ENCODE assay signal across 9 cellular contexts in the genomic region with DNA sequence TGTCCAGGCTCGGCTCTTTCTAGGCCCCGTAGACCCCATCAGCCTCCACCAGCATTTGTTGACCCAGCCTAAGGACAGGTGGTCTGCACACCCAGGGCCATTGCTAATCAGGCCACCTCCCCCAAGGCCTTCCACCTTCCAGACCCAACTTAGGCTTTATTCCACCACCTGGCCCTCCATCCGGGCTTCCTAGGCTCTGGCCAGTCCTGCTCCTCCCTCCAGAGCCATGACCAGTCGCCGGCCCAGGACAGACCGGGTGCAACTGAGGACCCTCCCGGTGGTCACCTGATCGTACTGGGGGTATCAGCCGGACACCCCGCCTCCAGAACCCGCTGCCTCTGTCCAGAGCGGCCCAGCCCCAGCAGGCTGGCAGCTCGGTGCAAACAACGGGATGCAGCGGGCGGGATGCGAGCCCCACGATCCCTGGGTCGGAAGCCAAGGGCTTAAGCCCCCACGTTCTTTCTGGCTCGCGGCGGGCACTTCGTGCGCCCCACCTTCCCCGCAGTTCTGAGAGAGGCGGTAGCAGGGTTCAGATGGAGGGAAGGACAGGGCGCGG. TPM values are rescaled to one million over a fixed set of nuclear protein-coding genes. Genes with fewer than 3 reads are reported as not detected.
DNase-seq lines count a peak whose midpoint lies in the region; FAIRE-seq and TF ChIP-seq lines count a peak whose summit lies in the region.
"Had no signal": no experiment of that assay in that cellular context is flagged by ENCODE, and none has a peak within 500 bp of the region (broad histone marks: within the 10 kb centered on the region; RNA-seq: fewer than 3 reads in every experiment).

No MANE protein-coding gene starts in this region.

- H3K9ac ChIP-seq in H1 (replicated peaks in 1 of 4; ENCODE audit: extremely low read depth in 1 of 4, low read depth in 3 of 4, low read length in 3 of 4), result no peak overlapping the region

- peak overlapping the region; percentile 59 to 88 for H3K4me2 ChIP-seq in H1 (ENCODE audit: insufficient read depth in 1 of 2, low read depth in 2 of 2, low read length in 2 of 2)

- H2AK5ac ChIP-seq in H1 (ENCODE audit: low read depth, low read length), result no peak overlapping the region

- peaks cover 0 to 15% (median 10%) of the 10 kb centered on the region in 4 experiments; a peak in 5 of 7 replicates for H3K27me3 ChIP-seq in H1 (replicated peaks in 1 of 4; ENCODE audit: control insufficient read depth in 3 of 4, extremely low read depth in 1 of 4, insufficient read depth in 3 of 4, low read length in 3 of 4)

- no peak overlapping the region for H3K4ac ChIP-seq in H1 (replicated peaks; ENCODE audit: insufficient read length, low read depth, low read length)

- H2BK12ac ChIP-seq in H1 (ENCODE audit: low read depth, low read length), result no peak overlapping the region

- no peak overlapping the region; the same call in 1 of the 2 replicates for H2BK5ac ChIP-seq in H1 (ENCODE audit: low read depth, low read length)

- H4K20me1 ChIP-seq in H1 (replicated peaks in 1 of 2; ENCODE audit: control insufficient read depth in 1 of 2, insufficient read depth in 2 of 2, low read length in 2 of 2), result peaks cover 0 to 3% of the 10 kb centered on the region in 2 experiments

- no peaks in the 10 kb centered on the region for H3K36me3 ChIP-seq in H1 (ENCODE audit: control insufficient read depth in 2 of 4, insufficient read depth in 4 of 4, low read length in 3 of 4)
- H3K36me3 ChIP-seq in urinary bladder (ENCODE audit: insufficient read depth), result no peaks in the 10 kb centered on the region

- CTCF ChIA-PET in activated naive CD4-positive, alpha-beta T cell treated with anti-CD3 and anti-CD28 coated beads, Interleukin-2, amount 10 ng/mL, durations not matched to agents 7 days and 5 days (lab: Charles Lee), result no interaction called here
- CTCF ChIA-PET in H1 (lab: Charles Lee; ENCODE audit: partially characterized antibody), result no interaction called here

- H3K4me1 ChIP-seq in H1 (replicated peaks in 1 of 4; ENCODE audit: control insufficient read depth in 3 of 4, insufficient read depth in 4 of 4, low read length in 3 of 4) (peaks cover 2 to 11% (median 6%) of the 10 kb centered on the region in 4 experiments; a peak in 5 of 7 replicates), urinary bladder (ENCODE audit: insufficient read depth) (no peaks in the 10 kb centered on the region)

- no peak for TF ChIP-seq RAD21 in H1 (IDR thresholded peaks at IDR 0.05 in 1 of 2, conservative IDR thresholded peaks at IDR 0.05 in 1 of 2; ENCODE audit: low read depth in 2 of 2, low read length in 2 of 2)

- no peak for DNase-seq in activated naive CD4-positive, alpha-beta T cell treated with anti-CD3 and anti-CD28 coated beads, Interleukin-2, amount 10 ng/mL, durations not matched to agents 7 days and 5 days
- peak in 1 of 2 experiments; percentile 63 for DNase-seq in H1 (ENCODE audit: low read depth in 1 of 2, low spot score in 2 of 2)
- DNase-seq in nephron progenitor cell, result no peak
- DNase-seq in NCI-H2081 (lab: John Stamatoyannopoulos, UW), result no peak
- DNase-seq in stimulated activated naive CD4-positive, alpha-beta T cell treated with Interleukin-2 at 50 U/mL for 16 hours (lab: John Stamatoyannopoulos, UW), result no peak
- no peak for DNase-seq in stimulated activated CD4-positive, alpha-beta T cell treated with anti-CD3 and anti-CD28 coated beads, Interleukin-4, amount 100 ng/mL, for 4 hours
- DNase-seq: COR-L47 had no signal

- no peak overlapping the region for H3K14ac ChIP-seq in H1 (ENCODE audit: insufficient read length)

- WGBS in H1 (ENCODE audit: extremely low coverage in 1 of 2, insufficient coverage in 1 of 2, insufficient read length in 1 of 2, insufficient replicate concordance in 2 of 2, low coverage in 1 of 2, low lambda C conversion rate in 2 of 2, missing lambda C conversion rate in 1 of 2), 2 experiments, result 44% methylated on average over 19 of the region's 29 CpGs; no CpG with 5 or more reads in 1 of the 2 experiments
- WGBS in urinary bladder, result 20% methylated on average over 29 of the region's 29 CpGs

- H3K27me3 Mint-ChIP-seq in activated naive CD4-positive, alpha-beta T cell treated with anti-CD3 and anti-CD28 coated beads, Interleukin-2, amount 50 U/mL, for 24 hours, result peaks cover 5% of the 10 kb centered on the region
- peaks cover 77% of the 10 kb centered on the region for H3K27me3 Mint-ChIP-seq in activated naive CD4-positive, alpha-beta T cell treated with anti-CD3 and anti-CD28 coated beads, Interleukin-2, amount 10 ng/mL, durations not matched to agents 7 days and 5 days
- peaks cover 46% of the 10 kb centered on the region for H3K27me3 Mint-ChIP-seq in nephron progenitor cell (ENCODE audit: low read depth, poor library complexity)

- peaks cover 2% of the 10 kb centered on the region; the same call in 1 of the 2 replicates for H3K23me2 ChIP-seq in H1 (ENCODE audit: low read depth, low read length)

- no peak overlapping the region for H3K23ac ChIP-seq in H1 (ENCODE audit: insufficient read length)

- POLR2A ChIA-PET in H1 (lab: Charles Lee; ENCODE audit: partially characterized antibody), result interaction anchor here (1.6 to 3.0 kb wide), 3 partner anchors 11 to 88 kb away, joined by 3 to 11 read pairs (median 9); a partner anchor contains a TSS

- H4K8ac ChIP-seq in H1 (ENCODE audit: extremely low read depth, insufficient read depth, low read length), result peak overlapping the region; percentile 90

- H3K79me1 ChIP-seq in H1 (ENCODE audit: low read depth, low read length), result no peaks in the 10 kb centered on the region

- H3K27ac ChIP-seq in H1 (ENCODE audit: low read depth, low read length) (no peak overlapping the region), urinary bladder (ENCODE audit: low read depth) (no peak overlapping the region)

- peaks cover 2% of the 10 kb centered on the region for H3K36me3 Mint-ChIP-seq in activated naive CD4-positive, alpha-beta T cell treated with anti-CD3 and anti-CD28 coated beads, Interleukin-2, amount 50 U/mL, for 24 hours
- H3K36me3 Mint-ChIP-seq in activated naive CD4-positive, alpha-beta T cell treated with anti-CD3 and anti-CD28 coated beads, Interleukin-2, amount 10 ng/mL, durations not matched to agents 7 days and 5 days, result no peaks in the 10 kb centered on the region
- no peaks in the 10 kb centered on the region for H3K36me3 Mint-ChIP-seq in nephron progenitor cell (ENCODE audit: low read depth)

- H3K4me3 ChIP-seq in H1 (ENCODE audit: extremely low read depth in 1 of 4, insufficient read depth in 2 of 4, low read depth in 3 of 4, low read length in 4 of 4), result peak overlapping the region; percentile 37 to 75 (median 57)
- H3K4me3 ChIP-seq in urinary bladder (ENCODE audit: low read depth, low read length), result peak overlapping the region; percentile 59

- H2BK20ac ChIP-seq in H1 (ENCODE audit: low read length), result no peak overlapping the region

- no peak overlapping the region for H3K18ac ChIP-seq in H1 (ENCODE audit: extremely low read depth, low read length)

- no peaks in the 10 kb centered on the region for H3K79me2 ChIP-seq in H1 (ENCODE audit: control insufficient read depth in 1 of 2, insufficient read depth in 2 of 2, low read length in 2 of 2)

- H3K4me1 Mint-ChIP-seq in activated naive CD4-positive, alpha-beta T cell treated with anti-CD3 and anti-CD28 coated beads, Interleukin-2, amount 50 U/mL, for 24 hours, result peaks cover 3% of the 10 kb centered on the region
- peaks cover 9% of the 10 kb centered on the region for H3K4me1 Mint-ChIP-seq in activated naive CD4-positive, alpha-beta T cell treated with anti-CD3 and anti-CD28 coated beads, Interleukin-2, amount 10 ng/mL, durations not matched to agents 7 days and 5 days
- peaks cover 17% of the 10 kb centered on the region for H3K4me1 Mint-ChIP-seq in nephron progenitor cell

- peak overlapping the region; percentile 49 for H3K4me3 Mint-ChIP-seq in activated naive CD4-positive, alpha-beta T cell treated with anti-CD3 and anti-CD28 coated beads, Interleukin-2, amount 50 U/mL, for 24 hours
- H3K4me3 Mint-ChIP-seq in activated naive CD4-positive, alpha-beta T cell treated with anti-CD3 and anti-CD28 coated beads, Interleukin-2, amount 10 ng/mL, durations not matched to agents 7 days and 5 days, result no peak overlapping the region
- peak overlapping the region; percentile 42 for H3K4me3 Mint-ChIP-seq in nephron progenitor cell

- no peaks in the 10 kb centered on the region for H3K9me3 ChIP-seq in H1 (ENCODE audit: insufficient read depth in 2 of 2, low read depth in 1 of 2, low read length in 1 of 2)

- no peak overlapping the region for H3K56ac ChIP-seq in H1 (replicated peaks; ENCODE audit: insufficient read length, low read depth, low read length)

- peak overlapping the region; percentile 86 for H2AFZ ChIP-seq in H1 (ENCODE audit: low read length)

- no peak for TF ChIP-seq EP300 in H1 (IDR thresholded peaks at IDR 0.05; ENCODE audit: borderline replicate concordance in 1 of 2, low read depth in 2 of 2, low read length in 2 of 2)

- peak overlapping the region; percentile 8 for H4K91ac ChIP-seq in H1 (replicated peaks; ENCODE audit: insufficient read length, low read length)

- no peaks in the 10 kb centered on the region for H3K9me3 Mint-ChIP-seq in activated naive CD4-positive, alpha-beta T cell treated with anti-CD3 and anti-CD28 coated beads, Interleukin-2, amount 50 U/mL, for 24 hours
- no peaks in the 10 kb centered on the region for H3K9me3 Mint-ChIP-seq in activated naive CD4-positive, alpha-beta T cell treated with anti-CD3 and anti-CD28 coated beads, Interleukin-2, amount 10 ng/mL, durations not matched to agents 7 days and 5 days
- peaks cover 5% of the 10 kb centered on the region for H3K9me3 Mint-ChIP-seq in nephron progenitor cell

- H3K27ac Mint-ChIP-seq in activated naive CD4-positive, alpha-beta T cell treated with anti-CD3 and anti-CD28 coated beads, Interleukin-2, amount 50 U/mL, for 24 hours, result peak overlapping the region; percentile 12
- no peak overlapping the region for H3K27ac Mint-ChIP-seq in activated naive CD4-positive, alpha-beta T cell treated with anti-CD3 and anti-CD28 coated beads, Interleukin-2, amount 10 ng/mL, durations not matched to agents 7 days and 5 days
- H3K27ac Mint-ChIP-seq in nephron progenitor cell, result no peak overlapping the region

- FAIRE-seq in H1 (lab: Jason Lieb, UNC), result no peak

- no peak overlapping the region for H4K5ac ChIP-seq in H1 (ENCODE audit: insufficient read length, low read depth, low read length)

- no peak for TF ChIP-seq CTCF in H1 (IDR thresholded peaks at IDR 0.05; ENCODE audit: control extremely low read depth in 1 of 3, insufficient read depth in 1 of 3, low read depth in 1 of 3, low read length in 3 of 3)
- no peak for TF ChIP-seq CTCF in nephron progenitor cell (IDR thresholded peaks at IDR 0.05)

- no peak for TF ChIP-seq POLR2A in H1 (IDR thresholded peaks at IDR 0.05; ENCODE audit: control extremely low read depth in 1 of 2, low read depth in 2 of 2, low read length in 2 of 2)

- H2BK15ac ChIP-seq in H1 (ENCODE audit: low read length), result no peak overlapping the region

- H2BK120ac ChIP-seq in H1 (replicated peaks; ENCODE audit: low read depth, low read length), result no peak overlapping the region

RNA-seq across cellular contexts. Expression of a gene that starts 0.5 kb away (rescaled TPM):
- 6.0 and 6.4 TPM in 2 replicates for total RNA-seq in H1 (2021; fragmentation: NEBNext Ultra II Directional; extraction: Animal tissue kit (Norgen Biotek cat#: 25700))
- polyA plus RNA-seq in H1 (2011; rRNA removed), result 1.3 and 2.7 TPM in 2 replicates
- polyA plus RNA-seq in H1 (2011; cell fraction: cytosol; rRNA removed), result 0.89 TPM
- polyA plus RNA-seq in H1 (2011; cell fraction: nucleus; rRNA removed), result 2.7 TPM
- polyA plus RNA-seq in H1 (2012, experiment 1 of 2), result 3.6 to 5.1 TPM (median 4.4 TPM) in 4 replicates
- 3.1 TPM for polyA plus RNA-seq in H1 (2012, experiment 2 of 2)
- 3.0 TPM for polyA plus RNA-seq in H1 (2013, experiment 1 of 2)
- 2.9 TPM for polyA plus RNA-seq in H1 (2013, experiment 2 of 2)
- 1.0 and 1.1 TPM in 2 replicates for polyA minus RNA-seq in H1 (2011; rRNA and poly(A)+ RNA removed)
- polyA minus RNA-seq in H1 (2011; cell fraction: cytosol; rRNA and poly(A)+ RNA removed), result 3.6 TPM
- polyA minus RNA-seq in H1 (2011; cell fraction: nucleus; rRNA and poly(A)+ RNA removed), result 4.6 TPM
- 1.9 TPM for total RNA-seq in urinary bladder
- 7.7 TPM for polyA plus RNA-seq in urinary bladder

RNA-seq across cellular contexts. Expression of a gene that starts 23.3 kb away (rescaled TPM):
- 137 and 146 TPM in 2 replicates for total RNA-seq in H1 (2021; fragmentation: NEBNext Ultra II Directional; extraction: Animal tissue kit (Norgen Biotek cat#: 25700))
- polyA plus RNA-seq in H1 (2011; rRNA removed) (110 and 134 TPM in 2 replicates), urinary bladder (56.5 TPM)
- 139 TPM for polyA plus RNA-seq in H1 (2011; cell fraction: cytosol; rRNA removed)
- 303 TPM for polyA plus RNA-seq in H1 (2011; cell fraction: nucleus; rRNA removed)
- 89.0 to 132 TPM (median 112 TPM) in 4 replicates for polyA plus RNA-seq in H1 (2012, experiment 1 of 2)
- polyA plus RNA-seq in H1 (2012, experiment 2 of 2), result 202 TPM
- polyA plus RNA-seq in H1 (2013, experiment 1 of 2), result 91.1 TPM
- polyA plus RNA-seq in H1 (2013, experiment 2 of 2), result 79.7 TPM
- 256 and 274 TPM in 2 replicates for polyA minus RNA-seq in H1 (2011; rRNA and poly(A)+ RNA removed)
- polyA minus RNA-seq in H1 (2011; cell fraction: cytosol; rRNA and poly(A)+ RNA removed), result 109 TPM
- polyA minus RNA-seq in H1 (2011; cell fraction: nucleus; rRNA and poly(A)+ RNA removed), result 302 TPM
- total RNA-seq in urinary bladder, result 41.6 TPM
